Comparison of ENCODE assay signal across 1 cellular context in the genomic region with DNA sequence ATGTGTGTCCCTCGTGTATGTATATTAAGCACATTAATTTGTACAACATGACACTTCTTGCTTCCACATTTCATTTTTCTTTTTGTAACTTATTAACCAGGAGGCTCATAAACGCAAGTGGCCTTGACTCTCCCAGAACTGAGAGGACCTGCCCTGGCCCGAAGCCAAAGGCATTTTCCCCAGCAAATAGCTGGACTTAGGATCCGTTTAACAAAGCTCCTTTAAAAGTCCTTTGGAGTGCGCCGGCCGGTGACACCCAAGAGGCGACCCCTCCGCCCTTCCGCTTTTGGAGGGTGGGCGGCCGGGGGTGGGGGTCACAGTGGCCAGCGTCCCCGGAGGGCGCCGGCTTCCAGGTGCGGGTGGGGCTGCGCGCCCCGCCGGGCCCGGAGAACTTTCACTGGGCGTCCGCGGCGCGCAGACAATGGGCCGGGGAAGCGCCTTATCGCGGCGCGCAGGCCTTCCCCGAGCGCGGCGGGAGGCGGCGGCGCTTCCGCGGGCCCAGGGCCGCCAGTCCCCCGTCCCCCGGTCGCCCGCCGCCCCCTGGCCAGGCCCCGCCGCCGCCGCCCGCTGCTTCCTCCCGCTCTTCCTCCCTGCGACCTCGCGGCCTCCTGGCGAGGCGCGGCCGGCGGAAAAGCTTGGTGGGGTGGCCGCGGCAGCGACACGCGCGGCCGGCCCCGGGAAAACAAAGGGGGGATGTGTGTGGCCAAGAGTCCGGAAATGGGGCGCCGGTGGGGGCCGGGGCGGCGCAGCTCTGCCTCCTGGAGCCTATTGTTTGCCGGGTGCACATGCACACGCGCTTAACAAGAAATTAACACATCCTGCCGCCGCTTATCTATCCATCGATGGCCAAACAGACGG.
A peak's percentile ranks its signal among the peaks of the same experiment; 100 is the strongest.
TF ChIP-seq lines count a peak whose summit lies in the region.

No MANE protein-coding gene starts in this region.

TF ChIP-seq in K562, 482 proteins besides CTCF, POLR2A, EP300 and RAD21 (continued from another document and continues in another):
- TF ChIP-seq ZBTB43 (CRISPR knock-in tag; IDR thresholded peaks at IDR 0.05) (no peak), ZNF212 (CRISPR knock-in tag; IDR thresholded peaks at IDR 0.05) (no peak), HES1 (IDR thresholded peaks at IDR 0.05; ENCODE audit: low read depth) (peak; percentile 57; the same call in 1 of the 2 replicates), KLF13 (tag; IDR thresholded peaks at IDR 0.05; ENCODE audit: borderline replicate concordance, low read depth) (peak; percentile 48; the same call in 1 of the 2 replicates), CBFA2T2 (conservative IDR thresholded peaks at IDR 0.05) (peak; percentile 38; the same call in 1 of the 2 replicates), STAT5B (CRISPR knock-in tag; IDR thresholded peaks at IDR 0.05) (no peak), PHF21A (IDR thresholded peaks at IDR 0.05; ENCODE audit: borderline replicate concordance, low read depth) (peak; percentile 73; the same call in 1 of the 2 replicates), ZBTB1 (CRISPR knock-in tag; IDR thresholded peaks at IDR 0.05; ENCODE audit: borderline replicate concordance, low read depth) (peak; percentile 25; the same call in 1 of the 2 replicates), MXD1 (CRISPR knock-in tag; IDR thresholded peaks at IDR 0.05; ENCODE audit: borderline replicate concordance, poor library complexity, severe bottlenecking) (no peak), CBX1 (IDR thresholded peaks at IDR 0.05; ENCODE audit: low read depth) (peak; percentile 84; the same call in 1 of the 2 replicates), NFIX (CRISPR knock-in tag; IDR thresholded peaks at IDR 0.05; ENCODE audit: low read depth) (peak; percentile 51; the same call in 1 of the 2 replicates), NEUROD1 (IDR thresholded peaks at IDR 0.05; ENCODE audit: borderline replicate concordance, low read depth, low read length, partially characterized antibody) (peak; percentile 13), TOE1 (IDR thresholded peaks at IDR 0.05; ENCODE audit: borderline replicate concordance) (no peak), TOE1 (CRISPR knock-in tag; IDR thresholded peaks at IDR 0.05; ENCODE audit: borderline replicate concordance, low read depth) (no peak), FOXM1 (IDR thresholded peaks at IDR 0.05; ENCODE audit: low read depth) (0 out of 2 replicates have a peak, but pooled peaks have one; percentile 17), FOXM1 (CRISPR knock-in tag; IDR thresholded peaks at IDR 0.05; ENCODE audit: low read depth) (no peak), SNIP1 (IDR thresholded peaks at IDR 0.05; ENCODE audit: low read depth) (no peak), HDAC6 (IDR thresholded peaks at IDR 0.05; ENCODE audit: low read depth, low read length) (no peak), ZNF280B (CRISPR knock-in tag; IDR thresholded peaks at IDR 0.05) (no peak), FOXK2 (conservative IDR thresholded peaks at IDR 0.05 in 1 of 2, IDR thresholded peaks at IDR 0.05 in 1 of 2; ENCODE audit: low read depth in 2 of 2) (no peak; a peak in 2 of 4 replicates), ZNF644 (tag; IDR thresholded peaks at IDR 0.05; ENCODE audit: low read depth) (peak; percentile 80), ZMIZ1 (IDR thresholded peaks at IDR 0.05; ENCODE audit: low read depth in 2 of 2, low read length in 2 of 2) (peak in 1 of 2 experiments; percentile 65; a peak in 1 of 4 replicates), PRPF4 (IDR thresholded peaks at IDR 0.05; ENCODE audit: insufficient read depth, low read depth, low read length, poor library complexity, severe bottlenecking) (peak; percentile 57), NFXL1 (CRISPR knock-in tag; IDR thresholded peaks at IDR 0.05) (no peak), NFE2L1 (tag; IDR thresholded peaks at IDR 0.05; ENCODE audit: borderline replicate concordance, low read depth) (no peak), ILK (tag; IDR thresholded peaks at IDR 0.05; ENCODE audit: borderline replicate concordance, low read depth) (no peak), ZNF175 (CRISPR knock-in tag; IDR thresholded peaks at IDR 0.05; ENCODE audit: low read depth) (no peak), MEIS2 (IDR thresholded peaks at IDR 0.05; ENCODE audit: partially characterized antibody) (no peak), ZNF586 (CRISPR knock-in tag; conservative IDR thresholded peaks at IDR 0.05) (no peak), CHCHD3 (CRISPR knock-in tag; IDR thresholded peaks at IDR 0.05) (0 out of 2 replicates have a peak, but pooled peaks have one; percentile 48), ZNF431 (CRISPR knock-in tag; IDR thresholded peaks at IDR 0.05) (no peak), ZFP1 (CRISPR knock-in tag; IDR thresholded peaks at IDR 0.05) (no peak)
- TF ChIP-seq, protein P1, sequence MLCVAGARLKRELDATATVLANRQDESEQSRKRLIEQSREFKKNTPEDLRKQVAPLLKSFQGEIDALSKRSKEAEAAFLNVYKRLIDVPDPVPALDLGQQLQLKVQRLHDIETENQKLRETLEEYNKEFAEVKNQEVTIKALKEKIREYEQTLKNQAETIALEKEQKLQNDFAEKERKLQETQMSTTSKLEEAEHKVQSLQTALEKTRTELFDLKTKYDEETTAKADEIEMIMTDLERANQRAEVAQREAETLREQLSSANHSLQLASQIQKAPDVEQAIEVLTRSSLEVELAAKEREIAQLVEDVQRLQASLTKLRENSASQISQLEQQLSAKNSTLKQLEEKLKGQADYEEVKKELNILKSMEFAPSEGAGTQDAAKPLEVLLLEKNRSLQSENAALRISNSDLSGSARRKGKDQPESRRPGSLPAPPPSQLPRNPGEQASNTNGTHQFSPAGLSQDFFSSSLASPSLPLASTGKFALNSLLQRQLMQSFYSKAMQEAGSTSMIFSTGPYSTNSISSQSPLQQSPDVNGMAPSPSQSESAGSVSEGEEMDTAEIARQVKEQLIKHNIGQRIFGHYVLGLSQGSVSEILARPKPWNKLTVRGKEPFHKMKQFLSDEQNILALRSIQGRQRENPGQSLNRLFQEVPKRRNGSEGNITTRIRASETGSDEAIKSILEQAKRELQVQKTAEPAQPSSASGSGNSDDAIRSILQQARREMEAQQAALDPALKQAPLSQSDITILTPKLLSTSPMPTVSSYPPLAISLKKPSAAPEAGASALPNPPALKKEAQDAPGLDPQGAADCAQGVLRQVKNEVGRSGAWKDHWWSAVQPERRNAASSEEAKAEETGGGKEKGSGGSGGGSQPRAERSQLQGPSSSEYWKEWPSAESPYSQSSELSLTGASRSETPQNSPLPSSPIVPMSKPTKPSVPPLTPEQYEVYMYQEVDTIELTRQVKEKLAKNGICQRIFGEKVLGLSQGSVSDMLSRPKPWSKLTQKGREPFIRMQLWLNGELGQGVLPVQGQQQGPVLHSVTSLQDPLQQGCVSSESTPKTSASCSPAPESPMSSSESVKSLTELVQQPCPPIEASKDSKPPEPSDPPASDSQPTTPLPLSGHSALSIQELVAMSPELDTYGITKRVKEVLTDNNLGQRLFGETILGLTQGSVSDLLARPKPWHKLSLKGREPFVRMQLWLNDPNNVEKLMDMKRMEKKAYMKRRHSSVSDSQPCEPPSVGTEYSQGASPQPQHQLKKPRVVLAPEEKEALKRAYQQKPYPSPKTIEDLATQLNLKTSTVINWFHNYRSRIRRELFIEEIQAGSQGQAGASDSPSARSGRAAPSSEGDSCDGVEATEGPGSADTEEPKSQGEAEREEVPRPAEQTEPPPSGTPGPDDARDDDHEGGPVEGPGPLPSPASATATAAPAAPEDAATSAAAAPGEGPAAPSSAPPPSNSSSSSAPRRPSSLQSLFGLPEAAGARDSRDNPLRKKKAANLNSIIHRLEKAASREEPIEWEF (CRISPR knock-in tag; IDR thresholded peaks at IDR 0.05), result peak; percentile 71; the same call in 1 of the 2 replicates
- TF ChIP-seq, protein P2, sequence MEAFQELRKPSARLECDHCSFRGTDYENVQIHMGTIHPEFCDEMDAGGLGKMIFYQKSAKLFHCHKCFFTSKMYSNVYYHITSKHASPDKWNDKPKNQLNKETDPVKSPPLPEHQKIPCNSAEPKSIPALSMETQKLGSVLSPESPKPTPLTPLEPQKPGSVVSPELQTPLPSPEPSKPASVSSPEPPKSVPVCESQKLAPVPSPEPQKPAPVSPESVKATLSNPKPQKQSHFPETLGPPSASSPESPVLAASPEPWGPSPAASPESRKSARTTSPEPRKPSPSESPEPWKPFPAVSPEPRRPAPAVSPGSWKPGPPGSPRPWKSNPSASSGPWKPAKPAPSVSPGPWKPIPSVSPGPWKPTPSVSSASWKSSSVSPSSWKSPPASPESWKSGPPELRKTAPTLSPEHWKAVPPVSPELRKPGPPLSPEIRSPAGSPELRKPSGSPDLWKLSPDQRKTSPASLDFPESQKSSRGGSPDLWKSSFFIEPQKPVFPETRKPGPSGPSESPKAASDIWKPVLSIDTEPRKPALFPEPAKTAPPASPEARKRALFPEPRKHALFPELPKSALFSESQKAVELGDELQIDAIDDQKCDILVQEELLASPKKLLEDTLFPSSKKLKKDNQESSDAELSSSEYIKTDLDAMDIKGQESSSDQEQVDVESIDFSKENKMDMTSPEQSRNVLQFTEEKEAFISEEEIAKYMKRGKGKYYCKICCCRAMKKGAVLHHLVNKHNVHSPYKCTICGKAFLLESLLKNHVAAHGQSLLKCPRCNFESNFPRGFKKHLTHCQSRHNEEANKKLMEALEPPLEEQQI (IDR thresholded peaks at IDR 0.05), result 0 out of 2 replicates have a peak, but pooled peaks have one; percentile 24
- TF ChIP-seq, protein P3, sequence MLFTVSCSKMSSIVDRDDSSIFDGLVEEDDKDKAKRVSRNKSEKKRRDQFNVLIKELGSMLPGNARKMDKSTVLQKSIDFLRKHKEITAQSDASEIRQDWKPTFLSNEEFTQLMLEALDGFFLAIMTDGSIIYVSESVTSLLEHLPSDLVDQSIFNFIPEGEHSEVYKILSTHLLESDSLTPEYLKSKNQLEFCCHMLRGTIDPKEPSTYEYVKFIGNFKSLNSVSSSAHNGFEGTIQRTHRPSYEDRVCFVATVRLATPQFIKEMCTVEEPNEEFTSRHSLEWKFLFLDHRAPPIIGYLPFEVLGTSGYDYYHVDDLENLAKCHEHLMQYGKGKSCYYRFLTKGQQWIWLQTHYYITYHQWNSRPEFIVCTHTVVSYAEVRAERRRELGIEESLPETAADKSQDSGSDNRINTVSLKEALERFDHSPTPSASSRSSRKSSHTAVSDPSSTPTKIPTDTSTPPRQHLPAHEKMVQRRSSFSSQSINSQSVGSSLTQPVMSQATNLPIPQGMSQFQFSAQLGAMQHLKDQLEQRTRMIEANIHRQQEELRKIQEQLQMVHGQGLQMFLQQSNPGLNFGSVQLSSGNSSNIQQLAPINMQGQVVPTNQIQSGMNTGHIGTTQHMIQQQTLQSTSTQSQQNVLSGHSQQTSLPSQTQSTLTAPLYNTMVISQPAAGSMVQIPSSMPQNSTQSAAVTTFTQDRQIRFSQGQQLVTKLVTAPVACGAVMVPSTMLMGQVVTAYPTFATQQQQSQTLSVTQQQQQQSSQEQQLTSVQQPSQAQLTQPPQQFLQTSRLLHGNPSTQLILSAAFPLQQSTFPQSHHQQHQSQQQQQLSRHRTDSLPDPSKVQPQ (CRISPR knock-in tag; IDR thresholded peaks at IDR 0.05; ENCODE audit: borderline replicate concordance), result no peak
